Comparison of ENCODE assay signal across 9 cellular contexts in the genomic region with DNA sequence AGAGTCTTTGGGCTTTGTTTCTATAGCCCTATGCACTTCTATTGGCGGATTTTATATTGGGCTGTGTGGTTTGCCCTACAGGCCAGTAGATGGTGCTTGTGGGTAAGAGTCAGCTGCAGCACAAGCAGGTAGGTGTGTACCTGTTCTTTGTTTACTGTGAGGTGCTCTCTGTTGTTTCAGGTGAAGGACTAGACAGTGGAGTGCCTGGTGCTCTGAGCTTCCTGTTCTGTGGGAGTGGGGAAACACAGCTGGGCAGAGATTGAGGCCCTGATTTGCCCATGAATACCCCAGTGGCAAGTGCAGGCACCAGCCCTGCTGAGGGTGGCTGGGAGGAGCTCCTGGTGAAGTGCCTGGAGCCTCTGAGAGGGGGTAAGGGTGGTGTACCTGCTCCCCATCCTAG. TPM values are rescaled to one million over a fixed set of nuclear protein-coding genes. Genes with fewer than 3 reads are reported as not detected.
DNase-seq lines count a peak whose midpoint lies in the region; ATAC-seq and TF ChIP-seq lines count a peak whose summit lies in the region.
"Had no signal": no experiment of that assay in that cellular context is flagged by ENCODE, and none has a peak within 500 bp of the region (broad histone marks: within the 10 kb centered on the region; RNA-seq: fewer than 3 reads in every experiment).

No MANE protein-coding gene starts in this region.

- no peak overlapping the region for H3K4me3 ChIP-seq in AG09309 (ENCODE audit: control insufficient read depth, low read depth, low read length)
- no peak overlapping the region for H3K4me3 ChIP-seq in neural progenitor cell

- H3K79me2 ChIP-seq in neural progenitor cell (ENCODE audit: low read depth), result no peaks in the 10 kb centered on the region

- no peaks in the 10 kb centered on the region for H3K36me3 ChIP-seq in neural progenitor cell

- H2AFZ ChIP-seq in neural progenitor cell (replicated peaks), result no peak overlapping the region

- H3K4me2 ChIP-seq in neural progenitor cell, result no peak overlapping the region

- peaks cover 2% of the 10 kb centered on the region for H3K9me3 Mint-ChIP-seq in neural progenitor cell

- H3K36me3 Mint-ChIP-seq in neural progenitor cell, result no peaks in the 10 kb centered on the region

- peak; percentile 59 for TF ChIP-seq CTCF in AG09309 (IDR thresholded peaks at IDR 0.05; ENCODE audit: control insufficient read depth, insufficient read depth, low read depth, low read length, missing control alignments)
- peak; percentile 64 for TF ChIP-seq CTCF in neural progenitor cell (IDR thresholded peaks at IDR 0.05)

- H4K20me1 ChIP-seq in neural progenitor cell (ENCODE audit: low read depth), result no peaks in the 10 kb centered on the region

- no peaks in the 10 kb centered on the region for H3K27me3 Mint-ChIP-seq in neural progenitor cell (ENCODE audit: insufficient read depth, low read depth)

- H3K4me1 Mint-ChIP-seq in neural progenitor cell, result no peaks in the 10 kb centered on the region

- H3K27me3 ChIP-seq in neural progenitor cell, result peaks cover 15% of the 10 kb centered on the region

- no peak overlapping the region for H3K27ac Mint-ChIP-seq in neural progenitor cell
- H3K27ac Mint-ChIP-seq: activated naive CD4-positive, alpha-beta T cell treated with anti-CD3 and anti-CD28 coated beads, Interleukin-2, amount 50 U/mL, for 72 hours had no signal

- no peak overlapping the region for H3K9ac ChIP-seq in neural progenitor cell

- H3F3A ChIP-seq in neural progenitor cell (ENCODE audit: low read depth), result no peaks in the 10 kb centered on the region

- H3K4me1 ChIP-seq in neural progenitor cell, result no peaks in the 10 kb centered on the region

- DNase-seq in AG09309 (ENCODE audit: low read depth) (no peak), M059J (ENCODE audit: low read depth) (peak; percentile 9), cerebellum (ENCODE audit: low spot score) (peak; percentile 58), neural progenitor cell (ENCODE audit: low spot score) (peak; percentile 23), AG08395 (ENCODE audit: low spot score) (no peak)
- DNase-seq in stimulated activated naive CD4-positive, alpha-beta T cell (lab: John Stamatoyannopoulos, UW), result no peak

- ATAC-seq in GM19351 (IDR thresholded peaks at IDR 0.05; ENCODE audit: unreplicated experiment) (peak; percentile 99), HG03521 (IDR thresholded peaks at IDR 0.05; ENCODE audit: unreplicated experiment) (no peak)

- H3K27ac ChIP-seq in neural progenitor cell, result no peak overlapping the region

- H3K9me3 ChIP-seq in neural progenitor cell (ENCODE audit: low read depth), result no peaks in the 10 kb centered on the region

- no peak overlapping the region for H3K4me3 Mint-ChIP-seq in neural progenitor cell

RNA-seq across cellular contexts. Expression of a gene that starts 26.3 kb away (rescaled TPM):
- not detected in 2 replicates for total RNA-seq in M059J (2014; rRNA removed; shearing (Covaris generic))
- total RNA-seq in cerebellum (not detected), neural progenitor cell (ENCODE audit: low replicate concordance) (0.28 TPM in 1 of 2 replicates, not detected in the other)
- total RNA-seq: activated naive CD4-positive, alpha-beta T cell treated with anti-CD3 and anti-CD28 coated beads, Interleukin-2, amount 50 U/mL, for 72 hours had no signal

Comparison
In these comparisons a context has a peak if more than half of its experiments do, and no peak if none do; other contexts are left out.
1. DNase-seq: peak in M059J (single experiment), cerebellum (single experiment) and neural progenitor cell (single experiment); none in AG09309 (single experiment), stimulated activated naive CD4-positive, alpha-beta T cell (0 of 6) and AG08395 (single experiment).